In genomic region chr20:63056236-63057132, GRCh38 we compare ENCODE assay signal across 8 cellular contexts. TPM values are rescaled to one million over a fixed set of nuclear protein-coding genes. Genes with fewer than 3 reads are reported as not detected.
DNase-seq lines count a peak whose midpoint lies in the region; ATAC-seq, FAIRE-seq and TF ChIP-seq lines count a peak whose summit lies in the region.
"Had no signal": no experiment of that assay in that cellular context is flagged by ENCODE, and none has a peak within 500 bp of the region (broad histone marks: within the 10 kb centered on the region; RNA-seq: fewer than 3 reads in every experiment).

No MANE protein-coding gene starts in this region.

- H4K20me1 ChIP-seq in fibroblast of lung (ENCODE audit: control insufficient read depth, extremely low read depth, insufficient read depth, low read length) = no peaks in the 10 kb centered on the region

- no peak overlapping the region for H3K4me3 Mint-ChIP-seq in activated CD8-positive, alpha-beta memory T cell treated with anti-CD3 and anti-CD28 coated beads, Interleukin-2, amount 10 ng/mL, durations not matched to agents 7 days and 5 days
- no peak overlapping the region for H3K4me3 Mint-ChIP-seq in neural crest cell

- FAIRE-seq in RCC 7860 (lab: Jason Lieb, UNC) = no peak

- no peak overlapping the region for H3K9ac ChIP-seq in fibroblast of lung (ENCODE audit: insufficient read depth, low read length)

- H3K4me3 ChIP-seq in fibroblast of lung (replicated peaks in 1 of 4; ENCODE audit: control extremely low read depth in 1 of 4, insufficient read depth in 1 of 4, low read depth in 3 of 4, low read length in 4 of 4) = no peak overlapping the region

- no peaks in the 10 kb centered on the region for H3K79me2 ChIP-seq in fibroblast of lung (ENCODE audit: control insufficient read depth, insufficient read depth, low read length)

- H3K4me1 ChIP-seq in fibroblast of lung (ENCODE audit: control insufficient read depth, extremely low read depth, insufficient read depth, low read length) = no peaks in the 10 kb centered on the region

- TF ChIP-seq CTCF in GM12873 (IDR thresholded peaks at IDR 0.05; ENCODE audit: insufficient read depth, low read depth, low read length, missing control alignments) = peak; percentile 71
- TF ChIP-seq CTCF in fibroblast of lung (conservative IDR thresholded peaks at IDR 0.05 in 1 of 2, IDR thresholded peaks at IDR 0.05 in 1 of 2; ENCODE audit: low read depth in 1 of 2, low read length in 2 of 2) = peak; percentile 49 to 63
- peak; percentile 95 for TF ChIP-seq CTCF in neural crest cell (conservative IDR thresholded peaks at IDR 0.05)

- H3K36me3 Mint-ChIP-seq in activated CD8-positive, alpha-beta memory T cell treated with anti-CD3 and anti-CD28 coated beads, Interleukin-2, amount 10 ng/mL, durations not matched to agents 7 days and 5 days = no peaks in the 10 kb centered on the region
- H3K36me3 Mint-ChIP-seq in neural crest cell (ENCODE audit: low read depth) = no peaks in the 10 kb centered on the region

- ATAC-seq in activated CD8-positive, alpha-beta memory T cell treated with anti-CD3 and anti-CD28 coated beads, Interleukin-2, amount 10 ng/mL, durations not matched to agents 7 days and 5 days = peak; percentile 66

- peaks cover 6% of the 10 kb centered on the region for H3K9me3 Mint-ChIP-seq in activated CD8-positive, alpha-beta memory T cell treated with anti-CD3 and anti-CD28 coated beads, Interleukin-2, amount 10 ng/mL, durations not matched to agents 7 days and 5 days (ENCODE audit: low read depth)
- H3K9me3 Mint-ChIP-seq in neural crest cell = peaks cover 4% of the 10 kb centered on the region

- peaks cover 2% of the 10 kb centered on the region for H3K9me3 ChIP-seq in fibroblast of lung (ENCODE audit: control insufficient read depth, insufficient read depth, low read depth, low read length)

- no peaks in the 10 kb centered on the region for H3K27me3 ChIP-seq in fibroblast of lung (ENCODE audit: control insufficient read depth, insufficient read depth, low read length)

- no peak overlapping the region for H3K27ac ChIP-seq in fibroblast of lung (ENCODE audit: insufficient read depth, low read length)

- H2AFZ ChIP-seq in fibroblast of lung (ENCODE audit: low read length) = no peak overlapping the region

- DNase-seq in NCI-H2029 (lab: John Stamatoyannopoulos, UW) (peak; percentile 2), fibroblast of lung (ENCODE audit: low read depth in 2 of 2) (peak in 1 of 2 donors; percentile 6), neural crest cell (ENCODE audit: low read depth, low spot score) (peak; percentile 92), NCI-H1048 (lab: John Stamatoyannopoulos, UW) (no peak), RCC 7860 (ENCODE audit: low spot score) (no peak)
- DNase-seq in activated CD8-positive, alpha-beta memory T cell treated with anti-CD3 and anti-CD28 coated beads, Interleukin-2, amount 10 ng/mL, durations not matched to agents 7 days and 5 days = peak; percentile 63

- no peak overlapping the region for H3K27ac Mint-ChIP-seq in activated CD8-positive, alpha-beta memory T cell treated with anti-CD3 and anti-CD28 coated beads, Interleukin-2, amount 10 ng/mL, durations not matched to agents 7 days and 5 days
- H3K27ac Mint-ChIP-seq in neural crest cell (ENCODE audit: unreplicated experiment) = no peak overlapping the region

- no peaks in the 10 kb centered on the region for H3K36me3 ChIP-seq in fibroblast of lung (ENCODE audit: control insufficient read depth, insufficient read depth, low read length)

- peaks cover 3% of the 10 kb centered on the region for H3K27me3 Mint-ChIP-seq in activated CD8-positive, alpha-beta memory T cell treated with anti-CD3 and anti-CD28 coated beads, Interleukin-2, amount 10 ng/mL, durations not matched to agents 7 days and 5 days
- peaks cover 3% of the 10 kb centered on the region for H3K27me3 Mint-ChIP-seq in neural crest cell (ENCODE audit: low read depth)

- H3K4me2 ChIP-seq in fibroblast of lung (ENCODE audit: extremely low read depth, insufficient read depth, low read length) = no peak overlapping the region

- H3K4me1 Mint-ChIP-seq in activated CD8-positive, alpha-beta memory T cell treated with anti-CD3 and anti-CD28 coated beads, Interleukin-2, amount 10 ng/mL, durations not matched to agents 7 days and 5 days = no peaks in the 10 kb centered on the region
- peaks cover 24% of the 10 kb centered on the region for H3K4me1 Mint-ChIP-seq in neural crest cell

- CTCF ChIA-PET in activated CD8-positive, alpha-beta memory T cell treated with anti-CD3 and anti-CD28 coated beads, Interleukin-2, amount 10 ng/mL, durations not matched to agents 7 days and 5 days (lab: Charles Lee) = interaction anchor here (1.0 to 1.5 kb wide), 2 partner anchors 45 to 127 kb away, joined by 3 to 5 read pairs; no protein-coding TSS in a partner anchor

RNA-seq across cellular contexts. Expression of gene BHLHE23, which starts 49.7 kb away (rescaled TPM):
- total RNA-seq in activated CD8-positive, alpha-beta memory T cell treated with anti-CD3 and anti-CD28 coated beads, Interleukin-2, amount 10 ng/mL, durations not matched to agents 7 days and 5 days = not detected
- total RNA-seq in fibroblast of lung (not detected in 2 replicates), neural crest cell (not detected in 2 replicates)
- polyA plus RNA-seq in fibroblast of lung = not detected in 2 replicates
- polyA plus RNA-seq in fibroblast of lung (2012) = not detected in 2 replicates
- not detected in 2 replicates for polyA minus RNA-seq in fibroblast of lung (ENCODE audit: low replicate concordance)
- total RNA-seq: activated CD8-positive, alpha-beta memory T cell treated with anti-CD3 and anti-CD28 coated beads for 36 hours had no signal

Comparison
In these comparisons a context has a peak if more than half of its experiments do, and no peak if none do; other contexts are left out.
1. DNase-seq: peak in NCI-H2029 (single experiment), activated CD8-positive, alpha-beta memory T cell treated with anti-CD3 and anti-CD28 coated beads, Interleukin-2, amount 10 ng/mL, durations not matched to agents 7 days and 5 days (single experiment) and neural crest cell (single experiment); none in NCI-H1048 (single experiment) and RCC 7860 (single experiment).
2. Peak in every context shown above with its lines, with median percentiles within 50 percentile points of each other: CTCF ChIP-seq.